ENCODE assay signal across 8 cellular contexts in the genomic region with DNA sequence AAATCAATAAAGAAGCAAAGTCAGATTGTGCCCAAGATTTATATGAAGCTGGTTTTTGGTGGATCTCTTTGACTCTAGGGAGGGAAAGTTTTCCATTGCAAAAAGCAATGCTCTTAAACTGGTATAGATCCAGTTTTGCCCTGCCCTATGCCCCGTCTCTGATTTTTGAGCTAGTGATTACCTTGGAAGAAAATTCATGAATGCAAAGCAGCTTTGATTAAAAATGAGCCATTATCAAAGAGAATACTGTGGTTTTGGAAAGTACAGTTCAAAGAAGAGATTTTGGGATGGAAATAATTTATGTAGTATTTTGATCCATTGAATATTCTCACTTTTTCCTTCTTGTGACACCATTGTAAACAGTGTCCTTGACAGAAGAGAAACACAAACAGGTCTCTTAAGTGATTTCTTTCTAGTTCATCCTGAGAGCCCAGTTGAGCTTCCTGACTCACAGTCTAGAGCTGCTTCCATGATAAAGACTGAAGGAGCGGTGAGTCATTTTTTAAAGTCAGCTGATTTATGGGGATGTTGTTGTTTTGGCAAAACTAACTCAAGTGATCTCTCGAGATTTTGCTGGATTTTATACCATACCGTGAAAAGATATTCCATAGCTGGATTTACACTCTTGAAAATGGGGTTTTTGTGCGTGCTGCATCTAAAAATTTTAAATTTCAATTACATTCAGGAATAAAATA.
DNase-seq lines count a peak whose midpoint lies in the region; ATAC-seq and TF ChIP-seq lines count a peak whose summit lies in the region.

No MANE protein-coding gene starts in this region.

- no peak for TF ChIP-seq POLR2A in right lobe of liver (IDR thresholded peaks at IDR 0.05)

- H3K4me1 ChIP-seq in right lobe of liver = peaks cover 0 to 71% (median 29%) of the 10 kb centered on the region in 4 donors

- WGBS in right lobe of liver (ENCODE audit: insufficient coverage, low coverage, low lambda C conversion rate, missing lambda C conversion rate) = 23% methylated on average over 5 of the region's 5 CpGs

- ATAC-seq in right lobe of liver (peak in 1 of 4 donors; percentile 10), GM18498 (IDR thresholded peaks at IDR 0.05; ENCODE audit: unreplicated experiment) (no peak), GM18873 (IDR thresholded peaks at IDR 0.05; ENCODE audit: low FRiP score, unreplicated experiment) (no peak)

- POLR2A ChIA-PET in GM10248 (lab: Yijun Ruan, JAX) = interaction anchor here (0.7 to 0.8 kb wide), 2 partner anchors 76 to 1272 kb away, joined by 3 to 5 read pairs; a partner anchor contains a TSS

- no peaks in the 10 kb centered on the region for H3K27me3 ChIP-seq in right lobe of liver

- no peak overlapping the region for H3K4me3 ChIP-seq in astrocyte of the spinal cord (ENCODE audit: low read depth, low read length)
- no peak overlapping the region for H3K4me3 ChIP-seq in right lobe of liver

- peak overlapping the region; percentile 37 to 67 (median 49) for H3K27ac ChIP-seq in right lobe of liver

- no peaks in the 10 kb centered on the region for H3K36me3 ChIP-seq in right lobe of liver

- TF ChIP-seq CTCF in astrocyte of the spinal cord (IDR thresholded peaks at IDR 0.05; ENCODE audit: low read depth, low read length) = no peak
- no peak for TF ChIP-seq CTCF in right lobe of liver (IDR thresholded peaks at IDR 0.05)
- TF ChIP-seq CTCF in GM10248 (IDR thresholded peaks at IDR 0.05; ENCODE audit: control extremely low read depth, extremely low read depth, low read depth, missing control alignments) = no peak

- H3K9me3 ChIP-seq in right lobe of liver = no peaks in the 10 kb centered on the region

- in situ Hi-C loops in astrocyte of the spinal cord (cut with HindIII; ENCODE audit: low sequenced_read_pairs) = no loop called here

- DNase-seq in AG08395 (ENCODE audit: low spot score) (peak; percentile 59), HT-29 (ENCODE audit: low spot score) (peak; percentile 80), astrocyte of the spinal cord (ENCODE audit: low read depth, low spot score) (peak; percentile 83), right lobe of liver (no peak), NCI-H1048 (lab: John Stamatoyannopoulos, UW) (no peak), GM10248 (ENCODE audit: extremely low spot score) (no peak)

- CTCF ChIA-PET in GM10248 (lab: Yijun Ruan, JAX) = interaction anchor here (0.7 to 2.3 kb wide), 13 partner anchors 13 to 89 kb away, joined by 3 to 14 read pairs (median 3); a partner anchor contains a TSS

- intact Hi-C loops in right lobe of liver (cut with DNase I) = no loop called here

Comparison
In these comparisons a context has a peak if more than half of its experiments do, and no peak if none do; other contexts are left out.
1. DNase-seq: peak in AG08395 (single experiment), HT-29 (single experiment) and astrocyte of the spinal cord (single experiment); none in right lobe of liver (0 of 3), NCI-H1048 (single experiment) and GM10248 (single experiment).